ENCODE assay signal across 3 cellular contexts in the genomic region with DNA sequence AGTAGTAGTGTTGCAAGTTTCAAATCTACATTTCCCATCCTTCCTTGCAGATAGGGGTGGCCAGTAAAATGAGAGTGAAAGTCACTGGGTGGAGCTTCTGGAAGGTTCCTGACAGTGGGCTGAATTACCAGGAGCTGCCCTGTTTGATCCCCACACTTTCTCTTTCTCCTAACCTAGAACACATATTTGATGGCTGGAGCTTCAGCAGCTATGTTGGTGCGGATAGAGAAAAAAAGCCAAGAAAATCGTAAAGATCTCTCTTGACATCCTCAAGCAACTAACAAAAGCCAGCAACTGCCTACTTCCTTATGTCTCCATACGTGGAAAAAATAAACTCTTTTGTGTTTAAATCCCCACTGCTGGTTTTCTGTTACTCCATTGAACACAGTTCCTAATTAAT.
TF ChIP-seq lines count a peak whose summit lies in the region.

No MANE protein-coding gene starts in this region.

TF ChIP-seq in GM12891, 5 proteins besides CTCF, POLR2A, EP300 and RAD21:
- TF ChIP-seq POLR2AphosphoS5 (IDR thresholded peaks at IDR 0.05; ENCODE audit: low read depth, low read length), result no peak
- no peak for TF ChIP-seq SPI1 (IDR thresholded peaks at IDR 0.05; ENCODE audit: low read depth, low read length)
- no peak for TF ChIP-seq POU2F2 (IDR thresholded peaks at IDR 0.05; ENCODE audit: low read depth, low read length)
- no peak for TF ChIP-seq PAX5 (IDR thresholded peaks at IDR 0.05; ENCODE audit: insufficient read depth, low read length, severe bottlenecking)
- no peak for TF ChIP-seq TAF1 (IDR thresholded peaks at IDR 0.05; ENCODE audit: low read depth, low read length)

TF ChIP-seq in HEK293, 187 proteins besides CTCF, POLR2A, EP300 and RAD21:
- TF ChIP-seq, protein P1, sequence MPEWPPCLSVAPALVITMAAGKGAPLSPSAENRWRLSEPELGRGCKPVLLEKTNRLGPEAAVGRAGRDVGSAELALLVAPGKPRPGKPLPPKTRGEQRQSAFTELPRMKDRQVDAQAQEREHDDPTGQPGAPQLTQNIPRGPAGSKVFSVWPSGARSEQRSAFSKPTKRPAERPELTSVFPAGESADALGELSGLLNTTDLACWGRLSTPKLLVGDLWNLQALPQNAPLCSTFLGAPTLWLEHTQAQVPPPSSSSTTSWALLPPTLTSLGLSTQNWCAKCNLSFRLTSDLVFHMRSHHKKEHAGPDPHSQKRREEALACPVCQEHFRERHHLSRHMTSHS (tag by site-specific recombination; IDR thresholded peaks at IDR 0.05), result no peak
- TF ChIP-seq ZNF558 (tag by site-specific recombination; IDR thresholded peaks at IDR 0.05) (no peak), SETDB1 (IDR thresholded peaks at IDR 0.05; ENCODE audit: insufficient read length, low read length) (peak; percentile 59)
TF ChIP-seq in HEK293: peak in this region for 1.

TF ChIP-seq in K562, 482 proteins besides CTCF, POLR2A, EP300 and RAD21:
- TF ChIP-seq TBP (optimal IDR thresholded peaks at IDR 0.05; ENCODE audit: low read depth, low read length) (peak; percentile 16), RBM25 (IDR thresholded peaks at IDR 0.05; ENCODE audit: low read depth, low read length, severe bottlenecking) (peak; percentile 55), ASH1L (IDR thresholded peaks at IDR 0.05; ENCODE audit: borderline replicate concordance, low read depth, partially characterized antibody) (no peak)
